ENCODE assay signal across 1 cellular context in the genomic region with DNA sequence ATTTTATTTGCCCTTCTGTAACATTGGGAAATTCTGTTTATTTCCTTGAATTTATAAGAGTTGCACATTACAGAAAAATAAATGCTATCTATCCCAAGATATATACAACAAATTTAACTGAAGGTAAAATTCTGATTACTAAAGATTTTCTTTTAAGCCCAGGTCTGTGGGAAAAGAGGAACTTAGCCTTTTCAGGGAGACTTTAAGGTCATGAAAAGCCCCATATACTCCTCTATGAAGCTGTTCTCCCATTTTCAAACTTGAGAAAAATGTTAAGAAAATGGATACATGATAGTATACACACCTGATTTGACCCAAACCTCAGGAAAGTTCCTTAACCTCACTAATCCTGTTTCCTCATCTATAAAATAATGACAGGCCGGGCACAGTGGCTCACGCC.
TF ChIP-seq lines count a peak whose summit lies in the region.

No MANE protein-coding gene starts in this region.

TF ChIP-seq in K562, 482 proteins besides CTCF, POLR2A, EP300 and RAD21:
- TF ChIP-seq, protein P1, sequence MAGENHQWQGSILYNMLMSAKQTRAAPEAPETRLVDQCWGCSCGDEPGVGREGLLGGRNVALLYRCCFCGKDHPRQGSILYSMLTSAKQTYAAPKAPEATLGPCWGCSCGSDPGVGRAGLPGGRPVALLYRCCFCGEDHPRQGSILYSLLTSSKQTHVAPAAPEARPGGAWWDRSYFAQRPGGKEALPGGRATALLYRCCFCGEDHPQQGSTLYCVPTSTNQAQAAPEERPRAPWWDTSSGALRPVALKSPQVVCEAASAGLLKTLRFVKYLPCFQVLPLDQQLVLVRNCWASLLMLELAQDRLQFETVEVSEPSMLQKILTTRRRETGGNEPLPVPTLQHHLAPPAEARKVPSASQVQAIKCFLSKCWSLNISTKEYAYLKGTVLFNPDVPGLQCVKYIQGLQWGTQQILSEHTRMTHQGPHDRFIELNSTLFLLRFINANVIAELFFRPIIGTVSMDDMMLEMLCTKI (IDR thresholded peaks at IDR 0.05; ENCODE audit: partially characterized antibody) = no peak
- TF ChIP-seq ESRRA (IDR thresholded peaks at IDR 0.05; ENCODE audit: borderline replicate concordance, low read depth) = peak; percentile 64
- no peak for TF ChIP-seq NR2C1 (IDR thresholded peaks at IDR 0.05)
- no peak for TF ChIP-seq NR2C1 (tag; IDR thresholded peaks at IDR 0.05)
- TF ChIP-seq KAT8 (IDR thresholded peaks at IDR 0.05; ENCODE audit: low read depth) = no peak
- TF ChIP-seq WHSC1 (IDR thresholded peaks at IDR 0.05; ENCODE audit: low read length) = no peak
- TF ChIP-seq ZNF717 (CRISPR knock-in tag; IDR thresholded peaks at IDR 0.05) = no peak
- TF ChIP-seq, protein P2, sequence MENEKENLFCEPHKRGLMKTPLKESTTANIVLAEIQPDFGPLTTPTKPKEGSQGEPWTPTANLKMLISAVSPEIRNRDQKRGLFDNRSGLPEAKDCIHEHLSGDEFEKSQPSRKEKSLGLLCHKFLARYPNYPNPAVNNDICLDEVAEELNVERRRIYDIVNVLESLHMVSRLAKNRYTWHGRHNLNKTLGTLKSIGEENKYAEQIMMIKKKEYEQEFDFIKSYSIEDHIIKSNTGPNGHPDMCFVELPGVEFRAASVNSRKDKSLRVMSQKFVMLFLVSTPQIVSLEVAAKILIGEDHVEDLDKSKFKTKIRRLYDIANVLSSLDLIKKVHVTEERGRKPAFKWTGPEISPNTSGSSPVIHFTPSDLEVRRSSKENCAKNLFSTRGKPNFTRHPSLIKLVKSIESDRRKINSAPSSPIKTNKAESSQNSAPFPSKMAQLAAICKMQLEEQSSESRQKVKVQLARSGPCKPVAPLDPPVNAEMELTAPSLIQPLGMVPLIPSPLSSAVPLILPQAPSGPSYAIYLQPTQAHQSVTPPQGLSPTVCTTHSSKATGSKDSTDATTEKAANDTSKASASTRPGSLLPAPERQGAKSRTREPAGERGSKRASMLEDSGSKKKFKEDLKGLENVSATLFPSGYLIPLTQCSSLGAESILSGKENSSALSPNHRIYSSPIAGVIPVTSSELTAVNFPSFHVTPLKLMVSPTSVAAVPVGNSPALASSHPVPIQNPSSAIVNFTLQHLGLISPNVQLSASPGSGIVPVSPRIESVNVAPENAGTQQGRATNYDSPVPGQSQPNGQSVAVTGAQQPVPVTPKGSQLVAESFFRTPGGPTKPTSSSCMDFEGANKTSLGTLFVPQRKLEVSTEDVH (IDR thresholded peaks at IDR 0.05; ENCODE audit: low read depth, partially characterized antibody) = no peak
- TF ChIP-seq ZNF75A (CRISPR knock-in tag; IDR thresholded peaks at IDR 0.05) = peak; percentile 75; the same call in 1 of the 2 replicates
- TF ChIP-seq TGIF2 (CRISPR knock-in tag; IDR thresholded peaks at IDR 0.05) = no peak
TF ChIP-seq in K562: peak in this region for 2.
